1 cellular context compared by ENCODE assay signal in the genomic region with DNA sequence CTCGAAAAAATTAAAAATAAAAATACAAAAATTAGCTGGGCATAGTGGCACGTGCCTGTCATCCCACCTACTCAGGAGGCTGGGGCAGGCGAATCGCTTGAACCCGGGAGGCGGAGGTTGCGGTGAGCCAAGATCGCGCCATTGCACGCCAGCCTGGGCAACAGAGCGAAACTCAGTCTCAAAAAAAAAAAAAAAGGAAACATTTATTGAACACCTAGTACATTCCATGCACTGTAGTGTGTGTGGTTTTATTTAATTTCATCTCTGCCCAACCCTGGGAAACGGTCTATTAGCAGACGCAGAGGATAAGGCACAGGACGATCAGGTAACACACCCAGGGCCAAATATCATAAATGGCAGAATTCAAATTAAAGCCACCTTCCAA.
TF ChIP-seq lines count a peak whose summit lies in the region.

No MANE protein-coding gene starts in this region.

TF ChIP-seq in HepG2, 621 proteins besides CTCF, POLR2A, EP300 and RAD21:
- 0 out of 2 replicates have a peak, but pooled peaks have one; percentile 0 for TF ChIP-seq ZSCAN25 (CRISPR knock-in tag; IDR thresholded peaks at IDR 0.05)
- TF ChIP-seq ZNF777 (CRISPR knock-in tag; IDR thresholded peaks at IDR 0.05): no peak
- TF ChIP-seq ZNF660 (CRISPR knock-in tag; IDR thresholded peaks at IDR 0.05; ENCODE audit: borderline replicate concordance, low read depth): no peak
- TF ChIP-seq CAMTA2 (CRISPR knock-in tag; IDR thresholded peaks at IDR 0.05; ENCODE audit: borderline replicate concordance): peak; percentile 17; the same call in 1 of the 2 replicates
TF ChIP-seq in HepG2: peak in this region for 2.
